Comparison of ENCODE assay signal across 1 cellular context in genomic region chr2:120867290-120868231, GRCh38.
TF ChIP-seq lines count a peak whose summit lies in the region.

No MANE protein-coding gene starts in this region.

TF ChIP-seq in WTC11, 78 proteins besides CTCF, POLR2A, EP300 and RAD21 (continued from another document):
- no peak for TF ChIP-seq E2F4 (CRISPR knock-in tag; IDR thresholded peaks at IDR 0.05; ENCODE audit: borderline replicate concordance, low read depth)
- TF ChIP-seq NFE2L1 (CRISPR knock-in tag; IDR thresholded peaks at IDR 0.05): no peak
- peak; percentile 23; the same call in 1 of the 2 replicates for TF ChIP-seq PRDM15 (CRISPR knock-in tag; IDR thresholded peaks at IDR 0.05)
